1 cellular context compared by ENCODE assay signal in genomic region chr4:26272654-26273307, GRCh38.
TF ChIP-seq lines count a peak whose summit lies in the region.

No MANE protein-coding gene starts in this region.

TF ChIP-seq in GM23338, 12 proteins besides CTCF, POLR2A, EP300 and RAD21 (continued from another document):
- TF ChIP-seq ZNF462 (CRISPR knock-in tag; IDR thresholded peaks at IDR 0.05) (no peak), EZH2 (IDR thresholded peaks at IDR 0.05; ENCODE audit: low read depth, unreplicated experiment) (no peak), NANOG (IDR thresholded peaks at IDR 0.05; ENCODE audit: borderline replicate concordance) (no peak), JUNB (IDR thresholded peaks at IDR 0.05; ENCODE audit: unreplicated experiment) (no peak), CREB1 (CRISPR knock-in tag; IDR thresholded peaks at IDR 0.05; ENCODE audit: low read depth) (no peak)
TF ChIP-seq in GM23338: peak in this region for 0.
